9 cellular contexts compared by ENCODE assay signal in the genomic region with DNA sequence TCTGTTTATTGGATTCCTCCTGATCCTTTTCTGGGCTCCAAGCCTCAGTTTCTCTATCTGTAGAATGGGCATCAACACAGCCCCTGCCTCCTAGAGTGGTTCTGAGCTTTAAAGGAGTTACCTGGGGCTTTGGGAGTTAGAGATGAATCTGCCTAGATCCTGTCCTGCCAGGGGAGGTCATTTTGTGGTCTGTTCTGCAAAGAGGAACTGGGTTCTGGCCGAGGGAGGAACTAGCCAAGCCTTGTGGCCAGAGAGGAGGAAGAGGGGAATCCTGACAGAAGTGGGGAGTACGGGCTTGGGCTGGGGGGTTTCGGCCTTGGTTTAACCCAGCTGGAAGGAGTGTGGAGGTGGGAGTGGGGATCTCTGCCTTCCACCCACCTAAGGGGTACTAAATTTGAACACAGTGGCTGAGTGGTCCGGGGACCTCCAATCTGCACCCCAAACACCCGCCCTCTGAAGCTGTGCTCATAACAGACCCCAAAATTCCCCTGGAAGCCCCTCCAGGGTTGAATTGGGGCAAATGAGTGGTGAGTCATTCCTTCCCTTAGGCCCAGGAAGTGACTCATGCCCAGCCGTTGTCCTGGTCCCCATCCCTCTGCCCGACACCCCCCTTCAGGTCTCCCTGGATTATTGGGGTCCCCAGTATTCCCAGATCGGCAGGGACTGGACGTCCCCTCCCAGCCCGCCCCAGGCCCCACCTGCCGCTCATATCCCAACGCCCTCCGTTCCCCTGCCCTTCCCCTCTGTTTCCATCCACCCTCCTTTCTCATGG. TPM values are rescaled to one million over a fixed set of nuclear protein-coding genes. Genes with fewer than 3 reads are reported as not detected.
DNase-seq lines count a peak whose midpoint lies in the region; ATAC-seq and TF ChIP-seq lines count a peak whose summit lies in the region.
"Had no signal": no experiment of that assay in that cellular context is flagged by ENCODE, and none has a peak within 500 bp of the region (broad histone marks: within the 10 kb centered on the region; RNA-seq: fewer than 3 reads in every experiment).

No MANE protein-coding gene starts in this region.

- H4K20me1 ChIP-seq in OCI-LY7 (ENCODE audit: insufficient read depth, low read length) = no peaks in the 10 kb centered on the region

- no peak for TF ChIP-seq CTCF in OCI-LY7 (conservative IDR thresholded peaks at IDR 0.05; ENCODE audit: low read length)

- H3K36me3 Mint-ChIP-seq in activated naive CD4-positive, alpha-beta T cell treated with anti-CD3 and anti-CD28 coated beads for 36 hours (ENCODE audit: low read depth) = peaks cover 46% of the 10 kb centered on the region

- no peaks in the 10 kb centered on the region for H3K27me3 Mint-ChIP-seq in activated naive CD4-positive, alpha-beta T cell treated with anti-CD3 and anti-CD28 coated beads for 36 hours (ENCODE audit: low read depth)

- H3K27ac Mint-ChIP-seq in activated naive CD4-positive, alpha-beta T cell treated with anti-CD3 and anti-CD28 coated beads for 36 hours = peak overlapping the region; percentile 100

- H3K4me3 ChIP-seq in OCI-LY7 (ENCODE audit: low read depth, low read length, poor library complexity, severe bottlenecking) = peak overlapping the region; percentile 71

- H3K9me3 Mint-ChIP-seq in activated naive CD4-positive, alpha-beta T cell treated with anti-CD3 and anti-CD28 coated beads for 36 hours = no peaks in the 10 kb centered on the region

- H3K4me2 ChIP-seq in OCI-LY7 (ENCODE audit: low read length) = peak overlapping the region; percentile 85

- CTCF ChIA-PET in OCI-LY7 (lab: Charles Lee; ENCODE audit: unreplicated experiment) = no interaction called here
- CTCF ChIA-PET in activated naive CD4-positive, alpha-beta T cell treated with anti-CD3 and anti-CD28 coated beads for 36 hours (lab: Charles Lee) = interaction anchor here (0.5 to 5.6 kb wide), 10 partner anchors 11 to 1410 kb away, joined by 3 to 32 read pairs (median 5); no protein-coding TSS in a partner anchor

- POLR2A ChIA-PET in OCI-LY7 (lab: Charles Lee) = interaction anchor here (0.7 to 0.9 kb wide), 2 partner anchors 14 to 22 kb away, joined by 3 read pairs; no protein-coding TSS in a partner anchor

- peak overlapping the region; percentile 28 for H3K27ac ChIP-seq in OCI-LY7 (ENCODE audit: low read depth, low read length, poor library complexity, severe bottlenecking)
- H3K27ac ChIP-seq: 22Rv1 had no signal

- DNase-seq in DMS53 (lab: John Stamatoyannopoulos, UW) (peak; percentile 61), DMS53 treated with DMSO at 0.1 percent for 48 hours (lab: John Stamatoyannopoulos, UW; ENCODE audit: unreplicated experiment) (no peak), OCI-LY7 (ENCODE audit: low spot score) (peak; percentile 47), iris pigment epithelial cell (ENCODE audit: low read depth) (peak; percentile 55), NCI-H2227 (lab: John Stamatoyannopoulos, UW; ENCODE audit: unreplicated experiment) (no peak)
- DNase-seq in activated naive CD4-positive, alpha-beta T cell treated with anti-CD3 and anti-CD28 coated beads for 36 hours = peak; percentile 79
- peak; percentile 76 for DNase-seq in stimulated activated CD8-positive, alpha-beta memory T cell treated with anti-CD3 and anti-CD28 coated beads, Interleukin-4, amount 100 ng/mL, for 48 hours

- no peak overlapping the region for H2AFZ ChIP-seq in OCI-LY7 (ENCODE audit: low read length)

- BruUV-seq in OCI-LY7 (replicated peaks; lab: Mats Ljungman, UMichigan) = no TSS peak

- peaks cover 60% of the 10 kb centered on the region for H3K4me1 ChIP-seq in OCI-LY7 (ENCODE audit: insufficient read depth, low read length, poor library complexity, severe bottlenecking)

- H3K36me3 ChIP-seq in OCI-LY7 (ENCODE audit: insufficient read depth, low read length) = no peaks in the 10 kb centered on the region; the same call in 1 of the 2 replicates

- peaks cover 33% of the 10 kb centered on the region; the same call in 1 of the 2 replicates for H3K79me2 ChIP-seq in OCI-LY7 (ENCODE audit: insufficient read depth, low read depth, low read length)

- no peaks in the 10 kb centered on the region for H3K9me3 ChIP-seq in OCI-LY7 (ENCODE audit: low read length)

- intact Hi-C loops in OCI-LY7 (cut with micrococcal nuclease; ENCODE audit: unreplicated experiment) = loop anchor here (2.0 kb wide), 1 partner anchor 17 kb away; no protein-coding TSS in a partner anchor
- intact Hi-C loops in activated naive CD4-positive, alpha-beta T cell treated with anti-CD3 and anti-CD28 coated beads for 36 hours (cut with micrococcal nuclease) = loop anchor here (1.0 to 5.0 kb wide), 5 partner anchors 18 to 1232 kb away; partner anchors contain the start of genes IER2 and STX10

- no peaks in the 10 kb centered on the region for H3K9me2 ChIP-seq in OCI-LY7 (ENCODE audit: insufficient read depth, low read length)

- H3K4me1 Mint-ChIP-seq in activated naive CD4-positive, alpha-beta T cell treated with anti-CD3 and anti-CD28 coated beads for 36 hours (ENCODE audit: low read depth) = peaks cover 35% of the 10 kb centered on the region

- peak overlapping the region; percentile 97 for H3K4me3 Mint-ChIP-seq in activated naive CD4-positive, alpha-beta T cell treated with anti-CD3 and anti-CD28 coated beads for 36 hours

- ATAC-seq in HG03565 (IDR thresholded peaks at IDR 0.05; ENCODE audit: unreplicated experiment) = no peak

RNA-seq across cellular contexts. Expression of gene ADGRE5, which starts 2.8 kb away (rescaled TPM):
- total RNA-seq in OCI-LY7 (2014; rRNA removed; shearing (Covaris generic)) = 12.5 and 13.8 TPM in 2 replicates
- 47.5 and 48.7 TPM in 2 replicates for total RNA-seq in OCI-LY7 (2022)
- 100 to 1,000 TPM; 173 to 187 TPM for total RNA-seq in activated naive CD4-positive, alpha-beta T cell treated with anti-CD3 and anti-CD28 coated beads for 36 hours

RNA-seq across cellular contexts. Expression of gene DDX39A, which starts 35.1 kb away (rescaled TPM):
- 425 and 474 TPM in 2 replicates for total RNA-seq in OCI-LY7 (2014; rRNA removed; shearing (Covaris generic))
- total RNA-seq in OCI-LY7 (2022) = 294 and 316 TPM in 2 replicates
- 100 to 1,000 TPM; 219 to 227 TPM for total RNA-seq in activated naive CD4-positive, alpha-beta T cell treated with anti-CD3 and anti-CD28 coated beads for 36 hours

RNA-seq across cellular contexts. Expression of gene PKN1, which starts 49.0 kb away (rescaled TPM):
- total RNA-seq in OCI-LY7 (2014; rRNA removed; shearing (Covaris generic)) = 117 and 125 TPM in 2 replicates
- total RNA-seq in OCI-LY7 (2022) = 233 and 246 TPM in 2 replicates
- total RNA-seq in activated naive CD4-positive, alpha-beta T cell treated with anti-CD3 and anti-CD28 coated beads for 36 hours = 100 to 1,000 TPM; 159 to 164 TPM

Comparison
In these comparisons a context has a peak if more than half of its experiments do, and no peak if none do; other contexts are left out.
1. DNase-seq: peak in DMS53 (single experiment), OCI-LY7 (single experiment), activated naive CD4-positive, alpha-beta T cell treated with anti-CD3 and anti-CD28 coated beads for 36 hours (single experiment), iris pigment epithelial cell (single experiment) and stimulated activated CD8-positive, alpha-beta memory T cell treated with anti-CD3 and anti-CD28 coated beads, Interleukin-4, amount 100 ng/mL, for 48 hours (single experiment); none in DMS53 treated with DMSO at 0.1 percent for 48 hours (single experiment) and NCI-H2227 (single experiment).